8 cellular contexts compared by ENCODE assay signal in genomic region chr19:1941146-1942077, GRCh38. TPM values are rescaled to one million over a fixed set of nuclear protein-coding genes. Genes with fewer than 3 reads are reported as not detected.
DNase-seq lines count a peak whose midpoint lies in the region; ATAC-seq and TF ChIP-seq lines count a peak whose summit lies in the region.

Gene CSNK1G2, plus strand, starts transcription at chr19:1941172. Its CDS starts 28,601 bp downstream, at chr19:1969773.

- DNase-seq in GM12865 (ENCODE audit: low read depth) (no peak), Right ventricle myocardium superior (no peak), pulmonary artery endothelial cell (ENCODE audit: low read depth, low spot score) (no peak), HuH-7 (ENCODE audit: low spot score) (no peak), germinal center (ENCODE audit: low spot score) (no peak)
- no peak for DNase-seq in activated T-cell treated with anti-CD3 and anti-CD28 coated beads, Interleukin-2, amount 50 U/mL, for 24 hours

- ATAC-seq in HG03097 (IDR thresholded peaks at IDR 0.05; ENCODE audit: low FRiP score, unreplicated experiment) (peak; percentile 54), Right ventricle myocardium superior (ENCODE audit: poor library complexity) (no peak), HG03354 (IDR thresholded peaks at IDR 0.05; ENCODE audit: poor library complexity, severe bottlenecking, unreplicated experiment) (no peak)

- H3K36me3 Mint-ChIP-seq in activated T-cell treated with anti-CD3 and anti-CD28 coated beads, Interleukin-2, amount 50 U/mL, for 24 hours (ENCODE audit: low read depth): peaks cover 17% of the 10 kb centered on the region

- no peaks in the 10 kb centered on the region for H3K27me3 Mint-ChIP-seq in activated T-cell treated with anti-CD3 and anti-CD28 coated beads, Interleukin-2, amount 50 U/mL, for 24 hours

- peak within 1 kb of the TSS; percentile 94 for H3K4me3 Mint-ChIP-seq in activated T-cell treated with anti-CD3 and anti-CD28 coated beads, Interleukin-2, amount 50 U/mL, for 24 hours

- peaks cover 39% of the 10 kb centered on the region for H3K4me1 Mint-ChIP-seq in activated T-cell treated with anti-CD3 and anti-CD28 coated beads, Interleukin-2, amount 50 U/mL, for 24 hours (ENCODE audit: low read depth)

- peak; percentile 27 for TF ChIP-seq CTCF in GM12865 (IDR thresholded peaks at IDR 0.05; ENCODE audit: insufficient read depth, low read depth, low read length, missing control alignments)

- H3K27ac Mint-ChIP-seq in activated T-cell treated with anti-CD3 and anti-CD28 coated beads, Interleukin-2, amount 50 U/mL, for 24 hours: peak within 1 kb of the TSS; percentile 97

- peak within 1 kb of the TSS; percentile 74 for H3K4me3 ChIP-seq in GM12865 (ENCODE audit: low read depth, low read length)

- intact Hi-C loops in Right ventricle myocardium superior (cut with DNase I): no loop called here

- H3K9me3 Mint-ChIP-seq in activated T-cell treated with anti-CD3 and anti-CD28 coated beads, Interleukin-2, amount 50 U/mL, for 24 hours: no peaks in the 10 kb centered on the region

RNA-seq across cellular contexts. Expression of gene CSNK1G2, which starts in this region (rescaled TPM):
- total RNA-seq in Right ventricle myocardium superior: 24.3 TPM
- total RNA-seq in pulmonary artery endothelial cell: 88.6 and 107 TPM in 2 replicates
